ENCODE assay signal across 15 cellular contexts in the genomic region with DNA sequence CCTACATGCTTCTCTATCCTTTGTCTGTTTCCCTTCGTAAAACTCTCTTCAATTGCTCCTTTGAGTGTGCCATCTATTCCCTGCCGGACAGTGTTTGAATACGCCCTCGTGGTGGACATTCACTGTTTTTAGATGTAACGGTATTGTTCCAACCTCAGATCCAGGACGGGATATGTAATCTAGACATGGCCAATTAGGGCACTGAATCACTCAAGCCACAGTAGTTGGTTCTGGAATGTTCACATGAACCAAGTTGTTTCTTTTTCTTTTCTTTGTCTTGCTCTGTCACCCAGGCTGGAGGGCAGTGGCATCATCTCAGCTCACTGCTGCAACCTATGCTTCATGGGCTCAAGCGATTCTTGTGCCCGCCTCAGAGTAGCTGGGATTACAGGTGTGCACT.
A peak's percentile ranks its signal among the peaks of the same experiment; 100 is the strongest.
DNase-seq lines count a peak whose midpoint lies in the region; ATAC-seq and TF ChIP-seq lines count a peak whose summit lies in the region.
"Had no signal": no experiment of that assay in that cellular context is flagged by ENCODE, and none has a peak within 500 bp of the region (broad histone marks: within the 10 kb centered on the region; RNA-seq: fewer than 3 reads in every experiment).

No MANE protein-coding gene starts in this region.

- H3K27me3 ChIP-seq in adipocyte (replicated peaks; ENCODE audit: control insufficient read depth, insufficient read depth, low read length), result no peaks in the 10 kb centered on the region
- H3K27me3 ChIP-seq in skeletal muscle satellite cell (ENCODE audit: control insufficient read depth, insufficient read depth, low read length), result no peaks in the 10 kb centered on the region
- H3K27me3 ChIP-seq: BLaER1 treated with 17β-estradiol and CSF1 and Interleukin-3, amounts not matched to agents 10 nM and 100 nM had no signal

- no peak overlapping the region for H3K9ac ChIP-seq in adipocyte (ENCODE audit: low read length)
- H3K9ac ChIP-seq in skeletal muscle satellite cell (ENCODE audit: low read depth, low read length), result peak overlapping the region; percentile 4
- H3K9ac ChIP-seq: BLaER1 treated with 17β-estradiol and CSF1 and Interleukin-3, amounts not matched to agents 10 nM and 100 nM had no signal

- ATAC-seq in GM18873 (IDR thresholded peaks at IDR 0.05; ENCODE audit: low FRiP score, unreplicated experiment), result no peak

- H3K36me3 ChIP-seq in adipocyte (ENCODE audit: control insufficient read depth, insufficient read depth, low read length, severe bottlenecking), result no peaks in the 10 kb centered on the region
- no peaks in the 10 kb centered on the region for H3K36me3 ChIP-seq in skeletal muscle satellite cell (ENCODE audit: insufficient read depth, low read length)
- H3K36me3 ChIP-seq: BLaER1 treated with 17β-estradiol and CSF1 and Interleukin-3, amounts not matched to agents 10 nM and 100 nM had no signal

- H3K4me3 ChIP-seq in adipocyte (ENCODE audit: low read length) (no peak overlapping the region), foreskin fibroblast (ENCODE audit: low read depth in 1 of 2, low read length in 2 of 2) (no peak overlapping the region), skeletal muscle satellite cell (ENCODE audit: low read length) (no peak overlapping the region)
- H3K4me3 ChIP-seq: BLaER1 treated with 17β-estradiol and CSF1 and Interleukin-3, amounts not matched to agents 10 nM and 100 nM had no signal

- H3K4me1 ChIP-seq in adipocyte (ENCODE audit: control insufficient read depth, insufficient read depth, low read length), result peaks cover 33% of the 10 kb centered on the region
- H3K4me1 ChIP-seq in skeletal muscle satellite cell (ENCODE audit: control insufficient read depth, insufficient read depth, low read length), result peaks cover 20% of the 10 kb centered on the region
- H3K4me1 ChIP-seq: BLaER1 treated with 17β-estradiol and CSF1 and Interleukin-3, amounts not matched to agents 10 nM and 100 nM had no signal

- peaks cover under 1% of the 10 kb centered on the region for H3K9me3 ChIP-seq in adipocyte (ENCODE audit: control insufficient read depth, low read length)
- H3K9me3 ChIP-seq in skeletal muscle satellite cell (replicated peaks; ENCODE audit: low read length), result no peaks in the 10 kb centered on the region

- peak; percentile 13 for DNase-seq in GM04504 (ENCODE audit: low read depth)
- peak; percentile 24 for DNase-seq in adipocyte (ENCODE audit: low read depth)
- DNase-seq in foreskin fibroblast, result peak; percentile 12 to 24
- DNase-seq in KG1 (lab: John Stamatoyannopoulos, UW), result no peak
- no peak for DNase-seq in ecto neural progenitor cell (ENCODE audit: low spot score)
- DNase-seq in DMS114 treated with DMSO at 0.1 percent for 48 hours (lab: John Stamatoyannopoulos, UW; ENCODE audit: unreplicated experiment), result no peak
- DNase-seq: DMS 273 treated with DMSO at 0.1 percent for 48 hours, GOT3, Karpas-422, NCI-H1436, NCI-H2081, NCI-H524 had no signal

- TF ChIP-seq CTCF in foreskin fibroblast (IDR thresholded peaks at IDR 0.05; ENCODE audit: low read depth, low read length), result no peak

- H3K4me2 ChIP-seq in skeletal muscle satellite cell (ENCODE audit: low read length), result peak overlapping the region; percentile 42
- H3K4me2 ChIP-seq: BLaER1 treated with 17β-estradiol and CSF1 and Interleukin-3, amounts not matched to agents 10 nM and 100 nM had no signal

Comparison
In these comparisons a context has a peak if more than half of its experiments do, and no peak if none do; other contexts are left out.
1. DNase-seq: peak in GM04504 (single experiment), adipocyte (single experiment) and foreskin fibroblast (2 of 2); none in KG1 (single experiment), ecto neural progenitor cell (single experiment) and DMS114 treated with DMSO at 0.1 percent for 48 hours (single experiment).